Comparison of ENCODE assay signal across 8 cellular contexts in genomic region chr4:52712172-52712990, GRCh38. TPM values are rescaled to one million over a fixed set of nuclear protein-coding genes. Genes with fewer than 3 reads are reported as not detected.
DNase-seq lines count a peak whose midpoint lies in the region; FAIRE-seq and TF ChIP-seq lines count a peak whose summit lies in the region.

No MANE protein-coding gene starts in this region.

- DNase-seq in ELR (ENCODE audit: low read depth) (peak; percentile 96), H54 (ENCODE audit: insufficient read length, low spot score) (peak; percentile 83), LoVo (ENCODE audit: low spot score) (peak; percentile 98), activated gamma-delta T cell (lab: John Stamatoyannopoulos, UW) (peak; percentile 94), fibroblast of the aortic adventitia (ENCODE audit: low read depth) (peak; percentile 90), nephron progenitor cell (peak; percentile 98)

- peak overlapping the region; percentile 90 for H3K4me3 ChIP-seq in fibroblast of the aortic adventitia (ENCODE audit: low read depth, low read length)

- peaks cover 31% of the 10 kb centered on the region for H3K4me1 Mint-ChIP-seq in nephron progenitor cell
- peaks cover 58% of the 10 kb centered on the region for H3K4me1 Mint-ChIP-seq in stimulated activated naive CD8-positive, alpha-beta T cell treated with anti-CD3 and anti-CD28 coated beads, Interleukin-15, Interleukin-2, amounts not matched to agents 100 ng/mL and 50 ng/mL, for 24 hours (ENCODE audit: low read depth)

- peaks cover 40% of the 10 kb centered on the region for H3K36me3 Mint-ChIP-seq in nephron progenitor cell (ENCODE audit: low read depth)
- H3K36me3 Mint-ChIP-seq in stimulated activated naive CD8-positive, alpha-beta T cell treated with anti-CD3 and anti-CD28 coated beads, Interleukin-15, Interleukin-2, amounts not matched to agents 100 ng/mL and 50 ng/mL, for 24 hours (ENCODE audit: low read depth): peaks cover 45% of the 10 kb centered on the region

- H3K9me3 Mint-ChIP-seq in nephron progenitor cell: no peaks in the 10 kb centered on the region
- H3K9me3 Mint-ChIP-seq in stimulated activated naive CD8-positive, alpha-beta T cell treated with anti-CD3 and anti-CD28 coated beads, Interleukin-15, Interleukin-2, amounts not matched to agents 100 ng/mL and 50 ng/mL, for 24 hours: no peaks in the 10 kb centered on the region

- no peak for TF ChIP-seq CTCF in fibroblast of the aortic adventitia (IDR thresholded peaks at IDR 0.05; ENCODE audit: insufficient read depth, low read length)
- TF ChIP-seq CTCF in nephron progenitor cell (IDR thresholded peaks at IDR 0.05): no peak

- H3K4me3 Mint-ChIP-seq in nephron progenitor cell: peak overlapping the region; percentile 93
- peak overlapping the region; percentile 97 for H3K4me3 Mint-ChIP-seq in stimulated activated naive CD8-positive, alpha-beta T cell treated with anti-CD3 and anti-CD28 coated beads, Interleukin-15, Interleukin-2, amounts not matched to agents 100 ng/mL and 50 ng/mL, for 24 hours

- TF ChIP-seq POLR2A in H54 (IDR thresholded peaks at IDR 0.05; ENCODE audit: low read depth, low read length): peak; percentile 91
- peak; percentile 80 for TF ChIP-seq POLR2A in Raji (IDR thresholded peaks at IDR 0.05; ENCODE audit: insufficient read depth, low read depth, low read length)

- peaks cover 9% of the 10 kb centered on the region for H3K27me3 Mint-ChIP-seq in nephron progenitor cell (ENCODE audit: low read depth, poor library complexity)
- no peaks in the 10 kb centered on the region for H3K27me3 Mint-ChIP-seq in stimulated activated naive CD8-positive, alpha-beta T cell treated with anti-CD3 and anti-CD28 coated beads, Interleukin-15, Interleukin-2, amounts not matched to agents 100 ng/mL and 50 ng/mL, for 24 hours

- no peak for FAIRE-seq in H54 (lab: Jason Lieb, UNC)

- H3K27ac Mint-ChIP-seq in nephron progenitor cell: peak overlapping the region; percentile 84
- peak overlapping the region; percentile 99 for H3K27ac Mint-ChIP-seq in stimulated activated naive CD8-positive, alpha-beta T cell treated with anti-CD3 and anti-CD28 coated beads, Interleukin-15, Interleukin-2, amounts not matched to agents 100 ng/mL and 50 ng/mL, for 24 hours

RNA-seq across cellular contexts. Expression of gene ERVMER34-1, which starts 38.8 kb away (rescaled TPM):
- total RNA-seq in fibroblast of the aortic adventitia (ENCODE audit: low replicate concordance): under 0.01 TPM in 1 of 2 replicates, not detected in the other

RNA-seq across cellular contexts. Expression of gene USP46, which starts 53.3 kb away (rescaled TPM):
- 9.8 and 12.7 TPM in 2 replicates for total RNA-seq in fibroblast of the aortic adventitia (ENCODE audit: low replicate concordance)

Comparison
In these comparisons a context has a peak if more than half of its experiments do, and no peak if none do; other contexts are left out.
1. Peak in every context shown above with its lines: DNase-seq and H3K4me3 ChIP-seq.